ENCODE assay signal across 8 cellular contexts in the genomic region with DNA sequence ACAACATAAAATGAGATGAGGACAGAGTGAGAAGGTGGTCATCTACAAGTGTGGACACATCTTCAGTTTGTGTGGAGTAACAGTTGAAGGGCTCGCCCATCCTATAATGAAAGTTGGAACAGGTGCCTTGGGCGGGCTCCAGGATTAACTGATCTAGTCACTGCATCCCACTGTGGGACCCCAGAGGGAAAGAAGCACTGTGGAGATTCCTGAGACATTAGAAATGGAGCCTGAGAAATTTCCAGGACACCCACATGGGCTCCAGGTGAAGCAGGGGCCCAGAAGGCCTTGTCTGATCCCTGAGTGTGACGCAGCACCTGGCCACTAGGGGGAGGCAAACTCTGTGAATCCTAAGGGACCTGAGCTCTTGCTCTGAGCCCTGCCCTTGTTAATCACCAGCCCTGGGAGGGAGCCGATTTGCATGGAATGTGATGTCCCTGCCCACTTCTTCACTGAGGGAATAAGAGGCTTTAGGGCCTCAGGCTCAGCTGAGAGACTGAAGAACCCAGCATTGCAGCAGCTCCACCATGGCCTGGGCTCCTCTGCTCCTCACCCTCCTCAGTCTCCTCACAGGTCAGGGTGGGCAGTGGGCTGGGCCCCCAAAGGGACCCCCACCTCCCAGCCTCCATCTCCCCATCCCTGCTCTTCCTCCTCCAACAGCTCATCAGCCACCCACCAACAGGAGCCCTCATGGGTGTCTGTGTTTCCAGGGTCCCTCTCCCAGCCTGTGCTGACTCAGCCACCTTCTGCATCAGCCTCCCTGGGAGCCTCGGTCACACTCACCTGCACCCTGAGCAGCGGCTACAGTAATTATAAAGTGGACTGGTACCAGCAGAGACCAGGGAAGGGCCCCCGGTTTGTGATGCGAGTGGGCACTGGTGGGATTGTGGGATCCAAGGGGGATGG.
DNase-seq lines count a peak whose midpoint lies in the region; ATAC-seq and TF ChIP-seq lines count a peak whose summit lies in the region.

No MANE protein-coding gene starts in this region.

- H3K4me1 ChIP-seq in Panc1 (ENCODE audit: control insufficient read depth, insufficient read depth, low read length) = no peaks in the 10 kb centered on the region
- peaks cover 0 to 15% (median 0%) of the 10 kb centered on the region in 9 donors for H3K4me1 ChIP-seq in heart right ventricle

- H3K27me3 ChIP-seq in Panc1 (ENCODE audit: control insufficient read depth, insufficient read depth, low read length) (peaks cover 2% of the 10 kb centered on the region; the same call in 1 of the 2 replicates), heart right ventricle (peaks cover 0 to 51% (median 27%) of the 10 kb centered on the region in 7 donors)

- BruUV-seq in Panc1 (replicated peaks; lab: Mats Ljungman, UMichigan) = no TSS peak

- 61 to 70% methylated on average over 8 of the region's 8 CpGs for WGBS in heart right ventricle, 2 donors

- TF ChIP-seq CTCF in Panc1 (IDR thresholded peaks at IDR 0.05) (peak; percentile 90), heart right ventricle (IDR thresholded peaks at IDR 0.05) (peak; percentile 63 to 90 (median 73))

- in situ Hi-C loops in Panc1 (cut with HindIII; ENCODE audit: low pct_unique_long_range_greater_than_20kb, low sequenced_read_pairs) = no loop called here

- intact Hi-C loops in Panc1 (cut with micrococcal nuclease; ENCODE audit: unreplicated experiment) = no loop called here
- intact Hi-C loops in heart right ventricle (cut with DNase I) = loop anchor here in 2 of 10 donors (10.0 kb wide), 2 partner anchors 542 to 782 kb away; a partner anchor contains a TSS

- no peaks in the 10 kb centered on the region for H3K36me3 ChIP-seq in Panc1 (ENCODE audit: control insufficient read depth, insufficient read depth, low read length)
- no peaks in the 10 kb centered on the region for H3K36me3 ChIP-seq in heart right ventricle

- H3K27ac ChIP-seq in Panc1 (ENCODE audit: low read length) (no peak overlapping the region), heart right ventricle (no peak overlapping the region)

- POLR2A ChIA-PET in Panc1 (lab: Charles Lee) = no interaction called here

- no peaks in the 10 kb centered on the region for H3K9me3 ChIP-seq in Panc1 (ENCODE audit: control insufficient read depth, insufficient read depth, low read depth, low read length)
- peaks cover 0 to 3% (median 0%) of the 10 kb centered on the region in 11 donors for H3K9me3 ChIP-seq in heart right ventricle

- H3K4me3 ChIP-seq in Panc1 (ENCODE audit: low read depth in 2 of 2, low read length in 2 of 2) (no peak overlapping the region), heart right ventricle (no peak overlapping the region)

- peak; percentile 45 for DNase-seq in CD1c-positive myeloid dendritic cell (ENCODE audit: extremely low spot score)
- no peak for DNase-seq in Panc1 (ENCODE audit: low read depth, low spot score)
- DNase-seq in activated gamma-delta T cell treated with anti-CD3 and anti-CD28 coated beads, Interleukin-2, amount 50 U/mL, for 16 hours (ENCODE audit: low read depth) = peak; percentile 52
- DNase-seq in heart right ventricle = peak in 1 of 2 donors; percentile 31
- DNase-seq in stimulated activated CD4-positive, alpha-beta T cell treated with anti-CD3 and anti-CD28 coated beads, Interleukin-15, amount 100 ng/mL, for 1 hour (ENCODE audit: low read depth in 1 of 2, low spot score in 1 of 2) = peak; percentile 20 to 60
- no peak for DNase-seq in C1 segment of cervical spinal cord (lab: John Stamatoyannopoulos, UW)
- no peak for DNase-seq in SKM-1 (lab: John Stamatoyannopoulos, UW; ENCODE audit: unreplicated experiment)

- ATAC-seq in HG03342 (IDR thresholded peaks at IDR 0.05; ENCODE audit: unreplicated experiment) (peak; percentile 58), Panc1 (peak; percentile 80; the same call in 1 of the 2 replicates), heart right ventricle (peak in 2 of 8 donors; percentile 35 to 68)

- CTCF ChIA-PET in Panc1 (lab: Charles Lee) = no interaction called here

Comparison
In these comparisons a context has a peak if more than half of its experiments do, and no peak if none do; other contexts are left out.
1. DNase-seq: peak in CD1c-positive myeloid dendritic cell (single experiment), activated gamma-delta T cell treated with anti-CD3 and anti-CD28 coated beads, Interleukin-2, amount 50 U/mL, for 16 hours (single experiment) and stimulated activated CD4-positive, alpha-beta T cell treated with anti-CD3 and anti-CD28 coated beads, Interleukin-15, amount 100 ng/mL, for 1 hour (2 of 2); none in Panc1 (single experiment), C1 segment of cervical spinal cord (0 of 14) and SKM-1 (single experiment).